3 cellular contexts compared by ENCODE assay signal in genomic region chr1:109252167-109252892, GRCh38.
TF ChIP-seq lines count a peak whose summit lies in the region.

No MANE protein-coding gene starts in this region.

TF ChIP-seq in SK-N-SH, 30 proteins besides CTCF, POLR2A, EP300 and RAD21 (continues in another document):
- TF ChIP-seq TCF12 (IDR thresholded peaks at IDR 0.05): no peak
- no peak for TF ChIP-seq RXRA (IDR thresholded peaks at IDR 0.05; ENCODE audit: borderline replicate concordance, low read depth)
- TF ChIP-seq FOXJ3 (CRISPR knock-in tag; IDR thresholded peaks at IDR 0.05): no peak
- TF ChIP-seq NFIC (IDR thresholded peaks at IDR 0.05; ENCODE audit: borderline replicate concordance): no peak
- TF ChIP-seq YY1 (IDR thresholded peaks at IDR 0.05; ENCODE audit: low read depth): no peak
- TF ChIP-seq ZBTB33 (IDR thresholded peaks at IDR 0.05; ENCODE audit: borderline replicate concordance, low read depth): no peak
- no peak for TF ChIP-seq SIN3A (IDR thresholded peaks at IDR 0.05; ENCODE audit: borderline replicate concordance, low read depth, low read length)
- TF ChIP-seq IRF3 (IDR thresholded peaks at IDR 0.05; ENCODE audit: low read depth, low read length): no peak
- TF ChIP-seq EZH2phosphoT487 (IDR thresholded peaks at IDR 0.05; ENCODE audit: borderline replicate concordance, low read depth): no peak
- TF ChIP-seq, protein P1, sequence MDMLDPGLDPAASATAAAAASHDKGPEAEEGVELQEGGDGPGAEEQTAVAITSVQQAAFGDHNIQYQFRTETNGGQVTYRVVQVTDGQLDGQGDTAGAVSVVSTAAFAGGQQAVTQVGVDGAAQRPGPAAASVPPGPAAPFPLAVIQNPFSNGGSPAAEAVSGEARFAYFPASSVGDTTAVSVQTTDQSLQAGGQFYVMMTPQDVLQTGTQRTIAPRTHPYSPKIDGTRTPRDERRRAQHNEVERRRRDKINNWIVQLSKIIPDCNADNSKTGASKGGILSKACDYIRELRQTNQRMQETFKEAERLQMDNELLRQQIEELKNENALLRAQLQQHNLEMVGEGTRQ (IDR thresholded peaks at IDR 0.05; ENCODE audit: borderline replicate concordance, low read depth, low read length): no peak
- no peak for TF ChIP-seq TAF1 (IDR thresholded peaks at IDR 0.05; ENCODE audit: borderline replicate concordance, low read depth, low read length)

TF ChIP-seq in SK-N-SH treated with all-trans-retinoic acid at 6 μM for 48 hours, 23 proteins besides CTCF, POLR2A, EP300 and RAD21:
- no peak for TF ChIP-seq ESRRG (CRISPR knock-in tag; IDR thresholded peaks at IDR 0.05)
- no peak for TF ChIP-seq ZFP3 (CRISPR knock-in tag; IDR thresholded peaks at IDR 0.05)
- TF ChIP-seq ZC3H10 (CRISPR knock-in tag; IDR thresholded peaks at IDR 0.05): no peak
- no peak for TF ChIP-seq TCF4 (CRISPR knock-in tag; IDR thresholded peaks at IDR 0.05; ENCODE audit: borderline replicate concordance)
- no peak for TF ChIP-seq ZNF8 (CRISPR knock-in tag; IDR thresholded peaks at IDR 0.05)
- TF ChIP-seq CSDC2 (CRISPR knock-in tag; IDR thresholded peaks at IDR 0.05): no peak
- no peak for TF ChIP-seq RARB (CRISPR knock-in tag; IDR thresholded peaks at IDR 0.05)
- TF ChIP-seq ZNF565 (CRISPR knock-in tag; conservative IDR thresholded peaks at IDR 0.05; ENCODE audit: low read depth): no peak
TF ChIP-seq in SK-N-SH treated with all-trans-retinoic acid at 6 μM for 48 hours: peak in this region for 0.

TF ChIP-seq in H1, 55 proteins besides CTCF, POLR2A, EP300 and RAD21:
- TF ChIP-seq NRF1 (IDR thresholded peaks at IDR 0.05; ENCODE audit: low read depth, low read length) (no peak), EGR1 (IDR thresholded peaks at IDR 0.05; ENCODE audit: borderline replicate concordance, low read depth, low read length) (no peak), POU5F1 (IDR thresholded peaks at IDR 0.05; ENCODE audit: low read depth, low read length) (no peak), PHF8 (conservative IDR thresholded peaks at IDR 0.05; ENCODE audit: low read depth, low read length) (no peak)
- TF ChIP-seq, protein P1 (IDR thresholded peaks at IDR 0.05; ENCODE audit: low read length): no peak
